In the genomic region with DNA sequence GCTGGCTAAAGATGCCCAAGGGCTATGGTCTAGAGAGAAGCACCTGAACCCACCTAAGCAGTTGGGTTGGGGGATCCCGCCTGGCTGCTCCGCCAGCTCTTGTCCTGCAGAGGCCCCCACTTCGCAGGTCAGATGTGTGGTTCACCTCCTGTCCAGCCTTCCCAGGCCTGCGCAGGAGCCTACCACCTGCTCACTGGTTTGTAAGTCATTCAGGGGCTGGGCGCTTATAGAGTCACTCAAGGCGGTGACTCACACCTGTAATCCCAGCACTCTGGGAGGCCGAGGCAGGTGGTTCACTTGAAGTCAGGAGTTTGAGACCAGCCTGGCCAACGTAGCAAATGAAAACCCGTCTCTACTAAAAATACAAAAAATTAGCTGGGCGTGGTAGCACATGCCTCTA, we compare ENCODE assay signal across 18 cellular contexts. TPM values are rescaled to one million over a fixed set of nuclear protein-coding genes. Genes with fewer than 3 reads are reported as not detected.
DNase-seq lines count a peak whose midpoint lies in the region; ATAC-seq, FAIRE-seq and TF ChIP-seq lines count a peak whose summit lies in the region.
"Had no signal": no experiment of that assay in that cellular context is flagged by ENCODE, and none has a peak within 500 bp of the region (broad histone marks: within the 10 kb centered on the region; RNA-seq: fewer than 3 reads in every experiment).

No MANE protein-coding gene starts in this region.

- H3K27ac ChIP-seq in H1 (ENCODE audit: low read depth, low read length) = no peak overlapping the region
- H3K27ac ChIP-seq: left ventricle myocardium inferior had no signal

- H2BK120ac ChIP-seq in H1 (replicated peaks; ENCODE audit: low read depth, low read length) = no peak overlapping the region

- no peaks in the 10 kb centered on the region for H3K79me1 ChIP-seq in H1 (ENCODE audit: low read depth, low read length)

- CTCF ChIA-PET in H1 (lab: Charles Lee; ENCODE audit: partially characterized antibody) = interaction anchor here (0.7 to 3.0 kb wide), 13 partner anchors 11 to 217 kb away, joined by 3 to 23 read pairs (median 4); a partner anchor contains a TSS

- H3K4ac ChIP-seq in H1 (replicated peaks; ENCODE audit: insufficient read length, low read depth, low read length) = no peak overlapping the region

- no peak for DNase-seq in activated naive CD4-positive, alpha-beta T cell treated with anti-CD3 and anti-CD28 coated beads, Interleukin-2, amount 50 U/mL, for 72 hours (ENCODE audit: low spot score in 2 of 2)
- DNase-seq in activated naive CD4-positive, alpha-beta T cell (lab: John Stamatoyannopoulos, UW) = no peak
- DNase-seq in LHCN-M2 (ENCODE audit: low read depth) (peak; percentile 56), H1 (ENCODE audit: low read depth in 1 of 2, low spot score in 2 of 2) (no peak), activated gamma-delta T cell (lab: John Stamatoyannopoulos, UW) (no peak), Right ventricle myocardium inferior (ENCODE audit: missing footprints) (no peak)
- no peak for DNase-seq in stimulated activated effector memory CD8-positive, alpha-beta T cell treated with anti-CD3 and anti-CD28 coated beads, Interleukin-12 subunit alpha, Interleukin-12 subunit beta, amount 100 ng/mL, for 72 hours (ENCODE audit: low spot score in 2 of 2)
- DNase-seq in activated effector memory CD4-positive, alpha-beta T cell treated with anti-CD3 and anti-CD28 coated beads, Interleukin-2, amount 50 U/mL, for 16 hours = no peak
- DNase-seq: activated CD8-positive, alpha-beta memory T cell treated with anti-CD3 and anti-CD28 coated beads, Interleukin-2, amount 50 U/mL, for 4 hours; activated naive CD4-positive, alpha-beta T cell treated with anti-CD3 and anti-CD28 coated beads, Interleukin-2, amount 50 U/mL, for 16 hours; DND-41; effector memory CD4-positive, alpha-beta T cell; KG1; left ventricle myocardium inferior; NCI-H1105 treated with DMSO at 0.1 percent for 48 hours; NCI-H2107; NCI-H526 treated with DMSO at 0.1 percent for 48 hours; OCI-M1 had no signal

- no peaks in the 10 kb centered on the region for H4K20me1 ChIP-seq in H1 (replicated peaks in 1 of 2; ENCODE audit: control insufficient read depth in 1 of 2, insufficient read depth in 2 of 2, low read length in 2 of 2)

- H4K91ac ChIP-seq in H1 (replicated peaks; ENCODE audit: insufficient read length, low read length) = no peak overlapping the region

- H3K27ac Mint-ChIP-seq in activated naive CD4-positive, alpha-beta T cell treated with anti-CD3 and anti-CD28 coated beads, Interleukin-2, amount 50 U/mL, for 72 hours = peak overlapping the region in 1 of 2 donors; percentile 89
- peak overlapping the region; percentile 34 for H3K27ac Mint-ChIP-seq in stimulated activated effector memory CD8-positive, alpha-beta T cell treated with anti-CD3 and anti-CD28 coated beads, Interleukin-12 subunit alpha, Interleukin-12 subunit beta, amount 100 ng/mL, for 72 hours

- TF ChIP-seq EP300 in H1 (IDR thresholded peaks at IDR 0.05; ENCODE audit: borderline replicate concordance in 1 of 2, low read depth in 2 of 2, low read length in 2 of 2) = no peak

- H3K79me2 ChIP-seq in H1 (ENCODE audit: control insufficient read depth in 1 of 2, insufficient read depth in 2 of 2, low read length in 2 of 2) = no peaks in the 10 kb centered on the region

- POLR2A ChIA-PET in H1 (lab: Charles Lee; ENCODE audit: partially characterized antibody) = interaction anchor here (0.8 to 1.2 kb wide), 3 partner anchors 23 to 34 kb away, joined by 3 read pairs; no protein-coding TSS in a partner anchor

- peaks cover 52% of the 10 kb centered on the region for H3K4me1 Mint-ChIP-seq in stimulated activated effector memory CD8-positive, alpha-beta T cell treated with anti-CD3 and anti-CD28 coated beads, Interleukin-12 subunit alpha, Interleukin-12 subunit beta, amount 100 ng/mL, for 72 hours

- H2AK5ac ChIP-seq in H1 (ENCODE audit: low read depth, low read length) = no peak overlapping the region

- H3K9me3 Mint-ChIP-seq in activated naive CD4-positive, alpha-beta T cell treated with anti-CD3 and anti-CD28 coated beads, Interleukin-2, amount 50 U/mL, for 72 hours = no peaks in the 10 kb centered on the region
- no peaks in the 10 kb centered on the region for H3K9me3 Mint-ChIP-seq in stimulated activated effector memory CD8-positive, alpha-beta T cell treated with anti-CD3 and anti-CD28 coated beads, Interleukin-12 subunit alpha, Interleukin-12 subunit beta, amount 100 ng/mL, for 72 hours

- H2BK5ac ChIP-seq in H1 (ENCODE audit: low read depth, low read length) = no peak overlapping the region

- H3K4me1 ChIP-seq in H1 (replicated peaks in 1 of 4; ENCODE audit: control insufficient read depth in 3 of 4, insufficient read depth in 4 of 4, low read length in 3 of 4) = peaks cover 8 to 19% (median 12%) of the 10 kb centered on the region in 4 experiments

- no peaks in the 10 kb centered on the region for H3K27me3 ChIP-seq in H1 (replicated peaks in 1 of 4; ENCODE audit: control insufficient read depth in 3 of 4, extremely low read depth in 1 of 4, insufficient read depth in 3 of 4, low read length in 3 of 4)

- no peak overlapping the region for H3K4me3 ChIP-seq in H1 (ENCODE audit: extremely low read depth in 1 of 4, insufficient read depth in 2 of 4, low read depth in 3 of 4, low read length in 4 of 4)
- H3K4me3 ChIP-seq: left ventricle myocardium inferior had no signal

- no peak overlapping the region for H3K56ac ChIP-seq in H1 (replicated peaks; ENCODE audit: insufficient read length, low read depth, low read length)

- no peak overlapping the region for H3K14ac ChIP-seq in H1 (ENCODE audit: insufficient read length)

- H2BK15ac ChIP-seq in H1 (ENCODE audit: low read length) = no peak overlapping the region

- ATAC-seq in activated naive CD4-positive, alpha-beta T cell treated with anti-CD3 and anti-CD28 coated beads, Interleukin-2, amount 50 U/mL, for 72 hours = peak; percentile 30 to 36
- ATAC-seq in stimulated activated effector memory CD8-positive, alpha-beta T cell treated with anti-CD3 and anti-CD28 coated beads, Interleukin-12 subunit alpha, Interleukin-12 subunit beta, amount 100 ng/mL, for 72 hours = peak; percentile 42
- ATAC-seq in Right ventricle myocardium inferior = no peak

- H3K36me3 Mint-ChIP-seq in activated naive CD4-positive, alpha-beta T cell treated with anti-CD3 and anti-CD28 coated beads, Interleukin-2, amount 50 U/mL, for 72 hours = peaks cover 16 to 29% of the 10 kb centered on the region in 2 donors
- H3K36me3 Mint-ChIP-seq in stimulated activated effector memory CD8-positive, alpha-beta T cell treated with anti-CD3 and anti-CD28 coated beads, Interleukin-12 subunit alpha, Interleukin-12 subunit beta, amount 100 ng/mL, for 72 hours = peaks cover 4% of the 10 kb centered on the region

- TF ChIP-seq RAD21 in H1 (IDR thresholded peaks at IDR 0.05 in 1 of 2, conservative IDR thresholded peaks at IDR 0.05 in 1 of 2; ENCODE audit: low read depth in 2 of 2, low read length in 2 of 2) = peak in 1 of 2 experiments; percentile 41; a peak in 2 of 4 replicates

- no peaks in the 10 kb centered on the region for H3K9me3 ChIP-seq in H1 (ENCODE audit: insufficient read depth in 2 of 2, low read depth in 1 of 2, low read length in 1 of 2)
- H3K9me3 ChIP-seq: left ventricle myocardium inferior had no signal

- peaks cover 1% of the 10 kb centered on the region; the same call in 1 of the 2 replicates for H3K23me2 ChIP-seq in H1 (ENCODE audit: low read depth, low read length)

- intact Hi-C loops in Right ventricle myocardium inferior (cut with DNase I) = no loop called here

- no peak overlapping the region for H4K5ac ChIP-seq in H1 (ENCODE audit: insufficient read length, low read depth, low read length)

- H3K4me2 ChIP-seq in H1 (ENCODE audit: insufficient read depth in 1 of 2, low read depth in 2 of 2, low read length in 2 of 2) = no peak overlapping the region

- H2BK12ac ChIP-seq in H1 (ENCODE audit: low read depth, low read length) = 0 out of 2 replicates have a peak overlapping the region, but pooled peaks have one; percentile 1

- no peak overlapping the region for H3K23ac ChIP-seq in H1 (ENCODE audit: insufficient read length)

- H2AFZ ChIP-seq in H1 (ENCODE audit: low read length) = no peak overlapping the region

- H3K4me3 Mint-ChIP-seq in stimulated activated effector memory CD8-positive, alpha-beta T cell treated with anti-CD3 and anti-CD28 coated beads, Interleukin-12 subunit alpha, Interleukin-12 subunit beta, amount 100 ng/mL, for 72 hours = no peak overlapping the region

- FAIRE-seq in H1 (lab: Jason Lieb, UNC) = no peak

- H2BK20ac ChIP-seq in H1 (ENCODE audit: low read length) = no peak overlapping the region

- 93% methylated on average over 10 of the region's 10 CpGs; no CpG with 5 or more reads in 1 of the 2 experiments for WGBS in H1 (ENCODE audit: extremely low coverage in 1 of 2, insufficient coverage in 1 of 2, insufficient read length in 1 of 2, insufficient replicate concordance in 2 of 2, low coverage in 1 of 2, low lambda C conversion rate in 2 of 2, missing lambda C conversion rate in 1 of 2), 2 experiments

- H4K8ac ChIP-seq in H1 (ENCODE audit: extremely low read depth, insufficient read depth, low read length) = no peak overlapping the region

- no peak for TF ChIP-seq POLR2A in H1 (IDR thresholded peaks at IDR 0.05; ENCODE audit: control extremely low read depth in 1 of 2, low read depth in 2 of 2, low read length in 2 of 2)

- H3K36me3 ChIP-seq in H1 (ENCODE audit: control insufficient read depth in 2 of 4, insufficient read depth in 4 of 4, low read length in 3 of 4) = no peaks in the 10 kb centered on the region
- H3K36me3 ChIP-seq: left ventricle myocardium inferior had no signal

- H3K9ac ChIP-seq in H1 (replicated peaks in 1 of 4; ENCODE audit: extremely low read depth in 1 of 4, low read depth in 3 of 4, low read length in 3 of 4) = no peak overlapping the region

- no peak overlapping the region for H3K18ac ChIP-seq in H1 (ENCODE audit: extremely low read depth, low read length)

- peak; percentile 1 to 24 (median 19); a peak in 2 of 4 replicates for TF ChIP-seq CTCF in H1 (IDR thresholded peaks at IDR 0.05; ENCODE audit: control extremely low read depth in 1 of 3, insufficient read depth in 1 of 3, low read depth in 1 of 3, low read length in 3 of 3)

RNA-seq across cellular contexts. Expression of a gene that starts 3.9 kb away (rescaled TPM):
- 100 to 1,000 TPM; 381 to 721 TPM for total RNA-seq in activated naive CD4-positive, alpha-beta T cell treated with anti-CD3 and anti-CD28 coated beads, Interleukin-2, amount 50 U/mL, for 72 hours
- total RNA-seq in LHCN-M2 (2014; rRNA removed) (32.1 and 36.1 TPM in 2 replicates), Right ventricle myocardium inferior (51.2 TPM)
- polyA plus RNA-seq in LHCN-M2 (2012) = 30.9 TPM
- 28.0 and 32.1 TPM in 2 replicates for total RNA-seq in H1 (2021; fragmentation: NEBNext Ultra II Directional; extraction: Animal tissue kit (Norgen Biotek cat#: 25700))
- polyA plus RNA-seq in H1 (2011; rRNA removed) = 15.8 and 22.5 TPM in 2 replicates
- polyA plus RNA-seq in H1 (2011; cell fraction: cytosol; rRNA removed) = 14.1 TPM
- polyA plus RNA-seq in H1 (2011; cell fraction: nucleus; rRNA removed) = 23.4 TPM
- 14.0 to 24.5 TPM (median 23.1 TPM) in 4 replicates for polyA plus RNA-seq in H1 (2012, experiment 1 of 2)
- polyA plus RNA-seq in H1 (2012, experiment 2 of 2) = 21.8 TPM
- polyA plus RNA-seq in H1 (2013, experiment 1 of 2) = 25.4 TPM
- polyA plus RNA-seq in H1 (2013, experiment 2 of 2) = 27.3 TPM
- polyA minus RNA-seq in H1 (2011; rRNA and poly(A)+ RNA removed) = 14.0 and 17.4 TPM in 2 replicates
- polyA minus RNA-seq in H1 (2011; cell fraction: cytosol; rRNA and poly(A)+ RNA removed) = 17.1 TPM
- 12.8 TPM for polyA minus RNA-seq in H1 (2011; cell fraction: nucleus; rRNA and poly(A)+ RNA removed)

RNA-seq across cellular contexts. Expression of a gene that starts 19.8 kb away (rescaled TPM):
- total RNA-seq in activated naive CD4-positive, alpha-beta T cell treated with anti-CD3 and anti-CD28 coated beads, Interleukin-2, amount 50 U/mL, for 72 hours = 10 to 100 TPM; 83.9 to 91.4 TPM
- total RNA-seq in LHCN-M2 (2014; rRNA removed) = 0.34 and 0.64 TPM in 2 replicates
- polyA plus RNA-seq in LHCN-M2 (2012) = 0.33 TPM
- total RNA-seq in H1 (2021; fragmentation: NEBNext Ultra II Directional; extraction: Animal tissue kit (Norgen Biotek cat#: 25700)) = 6.8 and 8.6 TPM in 2 replicates
- 8.5 and 10.9 TPM in 2 replicates for polyA plus RNA-seq in H1 (2011; rRNA removed)
- polyA plus RNA-seq in H1 (2011; cell fraction: cytosol; rRNA removed) = 9.5 TPM
- polyA plus RNA-seq in H1 (2011; cell fraction: nucleus; rRNA removed) = 42.5 TPM
- 4.2 to 9.7 TPM (median 8.0 TPM) in 4 replicates for polyA plus RNA-seq in H1 (2012, experiment 1 of 2)
- 6.3 TPM for polyA plus RNA-seq in H1 (2012, experiment 2 of 2)
- 3.9 TPM for polyA plus RNA-seq in H1 (2013, experiment 1 of 2)
- polyA plus RNA-seq in H1 (2013, experiment 2 of 2) = 3.0 TPM
- polyA minus RNA-seq in H1 (2011; rRNA and poly(A)+ RNA removed) = 7.4 and 8.6 TPM in 2 replicates
- polyA minus RNA-seq in H1 (2011; cell fraction: cytosol; rRNA and poly(A)+ RNA removed) = 9.8 TPM
- 18.5 TPM for polyA minus RNA-seq in H1 (2011; cell fraction: nucleus; rRNA and poly(A)+ RNA removed)
- 19.3 TPM for total RNA-seq in Right ventricle myocardium inferior

RNA-seq across cellular contexts. Expression of a gene that starts 38.6 kb away (rescaled TPM):
- 100 to 1,000 TPM in 1 of 2 donors, 10 to 100 TPM in 1; 99.8 to 225 TPM for total RNA-seq in activated naive CD4-positive, alpha-beta T cell treated with anti-CD3 and anti-CD28 coated beads, Interleukin-2, amount 50 U/mL, for 72 hours
- total RNA-seq in LHCN-M2 (2014; rRNA removed) (5.4 and 6.6 TPM in 2 replicates), Right ventricle myocardium inferior (133 TPM)
- 10.1 TPM for polyA plus RNA-seq in LHCN-M2 (2012)
- 21.9 and 23.1 TPM in 2 replicates for total RNA-seq in H1 (2021; fragmentation: NEBNext Ultra II Directional; extraction: Animal tissue kit (Norgen Biotek cat#: 25700))
- 29.7 and 35.9 TPM in 2 replicates for polyA plus RNA-seq in H1 (2011; rRNA removed)
- 24.6 TPM for polyA plus RNA-seq in H1 (2011; cell fraction: cytosol; rRNA removed)
- 210 TPM for polyA plus RNA-seq in H1 (2011; cell fraction: nucleus; rRNA removed)
- polyA plus RNA-seq in H1 (2012, experiment 1 of 2) = 16.3 to 19.6 TPM (median 18.4 TPM) in 4 replicates
- polyA plus RNA-seq in H1 (2012, experiment 2 of 2) = 4.7 TPM
- polyA plus RNA-seq in H1 (2013, experiment 1 of 2) = 18.5 TPM
- polyA plus RNA-seq in H1 (2013, experiment 2 of 2) = 14.0 TPM
- 20.9 and 24.9 TPM in 2 replicates for polyA minus RNA-seq in H1 (2011; rRNA and poly(A)+ RNA removed)
- polyA minus RNA-seq in H1 (2011; cell fraction: cytosol; rRNA and poly(A)+ RNA removed) = 9.3 TPM
- polyA minus RNA-seq in H1 (2011; cell fraction: nucleus; rRNA and poly(A)+ RNA removed) = 32.5 TPM
